8 cellular contexts compared by ENCODE assay signal in the genomic region with DNA sequence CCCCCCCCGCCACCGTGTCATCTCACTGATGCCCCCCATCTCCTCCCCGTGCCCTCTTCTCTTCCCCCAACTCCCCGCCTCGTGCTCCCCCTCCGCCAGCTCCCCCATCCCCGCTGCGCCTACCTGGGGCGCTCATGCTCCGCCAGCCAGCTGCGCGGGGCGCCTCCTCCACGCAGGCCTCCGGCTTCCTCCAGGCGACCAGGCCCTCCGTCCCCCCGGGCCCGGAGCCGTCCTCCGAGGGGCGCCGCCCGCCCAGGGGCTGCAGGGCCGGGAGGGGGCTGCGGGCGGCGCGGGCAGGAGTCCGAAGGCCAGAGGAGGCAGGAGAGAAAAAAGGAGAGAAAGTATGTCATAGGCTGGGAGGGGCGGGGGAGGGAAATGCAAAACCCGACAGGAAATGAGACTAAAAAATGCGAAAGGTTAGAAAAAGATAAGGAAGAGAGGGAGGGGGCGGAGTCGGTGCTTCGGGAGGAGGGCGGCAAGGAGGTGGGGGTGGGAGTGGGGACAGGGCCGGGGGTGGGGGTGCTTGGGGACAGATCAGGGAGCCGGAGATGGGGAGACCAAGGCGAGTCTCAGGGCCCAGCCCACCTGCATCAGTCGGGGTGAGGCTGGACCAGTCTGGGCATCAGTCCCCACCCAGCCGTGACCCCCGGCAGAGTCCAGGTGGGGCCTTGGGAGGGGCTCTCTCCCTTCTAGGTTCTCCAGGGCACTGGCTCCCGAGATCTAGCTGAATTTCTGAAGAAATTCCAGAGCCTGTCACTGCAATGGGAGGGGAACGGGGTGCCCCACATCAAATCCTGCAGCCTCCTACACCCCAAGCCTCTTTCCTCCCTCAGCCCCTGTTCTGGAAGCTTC. TPM values are rescaled to one million over a fixed set of nuclear protein-coding genes. Genes with fewer than 3 reads are reported as not detected.
DNase-seq lines count a peak whose midpoint lies in the region; ATAC-seq and TF ChIP-seq lines count a peak whose summit lies in the region.

A gene (minus strand): TSS at position 324 of the 852 bp plus-strand sequence. CDS start 85,361 bp downstream, outside the sequence.

- peaks cover 6% of the 10 kb centered on the region; the same call in 1 of the 2 replicates for H3K4me1 ChIP-seq in ES-I3 (ENCODE audit: insufficient read depth, low read length)

- no peak for TF ChIP-seq CTCF in fibroblast of villous mesenchyme (IDR thresholded peaks at IDR 0.05; ENCODE audit: insufficient read depth, low read depth, low read length)

- H3K9ac ChIP-seq in ES-I3 (ENCODE audit: low read depth, low read length): peak within 1 kb of the TSS; percentile 48

- DNase-seq in activated CD4-positive, alpha-beta T cell treated with anti-CD3 and anti-CD28 coated beads, Interleukin-2, amount 50 U/mL, for 48 hours: peak; percentile 65 to 71
- DNase-seq in fibroblast of villous mesenchyme (ENCODE audit: low read depth) (no peak), HuH-7 (ENCODE audit: low spot score) (no peak)
- peak; percentile 40 for DNase-seq in stimulated activated CD8-positive, alpha-beta memory T cell treated with anti-CD3 and anti-CD28 coated beads, Interleukin-12 subunit alpha, Interleukin-12 subunit beta, amount 100 ng/mL, for 1 hour (ENCODE audit: low read depth)

- no peaks in the 10 kb centered on the region for H3K36me3 ChIP-seq in ES-I3 (ENCODE audit: insufficient read depth, low read length)

- peak; percentile 48 for ATAC-seq in HG03135 (IDR thresholded peaks at IDR 0.05; ENCODE audit: unreplicated experiment)
- ATAC-seq in GM19452 (IDR thresholded peaks at IDR 0.05; ENCODE audit: unreplicated experiment): no peak
- no peak for ATAC-seq in HG03039 (IDR thresholded peaks at IDR 0.05; ENCODE audit: unreplicated experiment)

- no peaks in the 10 kb centered on the region for H3K9me3 ChIP-seq in ES-I3 (ENCODE audit: control insufficient read depth, insufficient read depth, low read length)

- peak within 1 kb of the TSS; percentile 21 for H3K4me3 ChIP-seq in fibroblast of villous mesenchyme (ENCODE audit: low read depth, low read length)

RNA-seq across cellular contexts. Expression of the gene that starts here (rescaled TPM):
- under 0.01 TPM in 1 of 2 replicates, not detected in the other for total RNA-seq in fibroblast of villous mesenchyme

Comparison
In these comparisons a context has a peak if more than half of its experiments do, and no peak if none do; other contexts are left out.
1. DNase-seq: peak in activated CD4-positive, alpha-beta T cell treated with anti-CD3 and anti-CD28 coated beads, Interleukin-2, amount 50 U/mL, for 48 hours (2 of 2) and stimulated activated CD8-positive, alpha-beta memory T cell treated with anti-CD3 and anti-CD28 coated beads, Interleukin-12 subunit alpha, Interleukin-12 subunit beta, amount 100 ng/mL, for 1 hour (single experiment); none in fibroblast of villous mesenchyme (single experiment) and HuH-7 (single experiment).